Comparison of ENCODE assay signal across 14 cellular contexts in the genomic region with DNA sequence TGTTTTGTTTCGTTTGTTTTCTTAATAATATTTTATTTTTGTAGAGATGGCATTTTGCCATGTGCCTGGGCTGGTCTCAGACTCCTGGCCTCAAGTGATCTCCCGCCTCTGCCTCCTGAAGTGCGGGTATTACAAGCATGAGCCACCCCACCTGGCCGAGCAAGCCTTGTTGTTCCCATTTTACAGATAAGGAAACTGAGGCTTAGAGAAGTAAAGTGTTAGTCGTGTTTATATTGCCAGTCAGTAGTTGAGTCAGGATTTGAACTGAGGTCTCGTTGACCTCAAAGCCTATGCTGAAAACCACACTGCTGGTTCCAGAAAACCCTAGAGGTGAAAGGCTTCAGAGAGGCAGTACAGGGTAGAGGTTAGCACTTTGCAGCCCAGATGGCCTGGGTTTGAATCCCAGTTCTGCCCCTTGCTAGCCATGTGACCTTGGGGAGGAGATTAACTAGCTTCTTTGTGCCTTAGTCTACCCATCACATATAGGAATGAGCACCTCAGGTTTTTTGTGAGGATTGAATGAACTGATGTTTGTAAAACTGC.
"Had no signal": no experiment of that assay in that cellular context is flagged by ENCODE, and none has a peak within 500 bp of the region (broad histone marks: within the 10 kb centered on the region; RNA-seq: fewer than 3 reads in every experiment).

No MANE protein-coding gene starts in this region.

- FAIRE-seq: bronchial epithelial cell, islet of Langerhans had no signal

- DNase-seq: activated CD4-positive, alpha-beta T cell treated with anti-CD3 and anti-CD28 coated beads, Interleukin-2, amount 10 ng/mL, durations not matched to agents 24 days and 14 days; activated CD8-positive, alpha-beta T cell treated with anti-CD3 and anti-CD28 coated beads for 36 hours; activated T-cell treated with anti-CD3 and anti-CD28 coated beads, Interleukin-2, amount 50 U/mL, for 24 hours; effector memory CD4-positive, alpha-beta T cell; glutamatergic neuron; nephron progenitor cell; retina; stimulated activated CD4-positive, alpha-beta T cell treated with anti-CD3 and anti-CD28 coated beads, Interleukin-2, amount 100 ng/mL, for 24 hours; T1000 had no signal

- H3K27me3 ChIP-seq: adrenal gland, uterus had no signal

- H3K4me1 ChIP-seq: adrenal gland, uterus had no signal

- H3K9me3 ChIP-seq: adrenal gland had no signal

- H3K36me3 ChIP-seq: uterus had no signal

- H3K4me3 ChIP-seq: adrenal gland, lung, uterus had no signal

- H3K27ac ChIP-seq: uterus had no signal
